ENCODE assay signal across 1 cellular context in genomic region chr17:36813957-36814356, GRCh38.
TF ChIP-seq lines count a peak whose summit lies in the region.

No MANE protein-coding gene starts in this region.

TF ChIP-seq in H1, 55 proteins besides CTCF, POLR2A, EP300 and RAD21 (continued from another document):
- no peak; the same call in 1 of the 2 replicates for TF ChIP-seq E2F6 (IDR thresholded peaks at IDR 0.05)
- TF ChIP-seq SUZ12 (IDR thresholded peaks at IDR 0.05; ENCODE audit: low read length) = no peak
- no peak for TF ChIP-seq BACH1 (IDR thresholded peaks at IDR 0.05; ENCODE audit: low read length)
- no peak for TF ChIP-seq RXRA (IDR thresholded peaks at IDR 0.05; ENCODE audit: insufficient read depth, low read depth, low read length)
- no peak for TF ChIP-seq POLR2AphosphoS5 (IDR thresholded peaks at IDR 0.05; ENCODE audit: low read depth, low read length)
- TF ChIP-seq CHD2 (IDR thresholded peaks at IDR 0.05; ENCODE audit: low read length) = no peak
- no peak for TF ChIP-seq KDM1A (IDR thresholded peaks at IDR 0.05; ENCODE audit: borderline replicate concordance, low read length)
- TF ChIP-seq BRCA1 (IDR thresholded peaks at IDR 0.05; ENCODE audit: low read depth, low read length) = no peak
- TF ChIP-seq JUN (IDR thresholded peaks at IDR 0.05; ENCODE audit: low read depth, low read length) = no peak
- no peak for TF ChIP-seq CREB1 (IDR thresholded peaks at IDR 0.05)
- TF ChIP-seq TBP (IDR thresholded peaks at IDR 0.05; ENCODE audit: low read depth, low read length) = no peak
- TF ChIP-seq EGR1 (IDR thresholded peaks at IDR 0.05; ENCODE audit: borderline replicate concordance, low read depth, low read length) = no peak
TF ChIP-seq in H1: peak in this region for 0.
